Comparison of ENCODE assay signal across 20 cellular contexts in the genomic region with DNA sequence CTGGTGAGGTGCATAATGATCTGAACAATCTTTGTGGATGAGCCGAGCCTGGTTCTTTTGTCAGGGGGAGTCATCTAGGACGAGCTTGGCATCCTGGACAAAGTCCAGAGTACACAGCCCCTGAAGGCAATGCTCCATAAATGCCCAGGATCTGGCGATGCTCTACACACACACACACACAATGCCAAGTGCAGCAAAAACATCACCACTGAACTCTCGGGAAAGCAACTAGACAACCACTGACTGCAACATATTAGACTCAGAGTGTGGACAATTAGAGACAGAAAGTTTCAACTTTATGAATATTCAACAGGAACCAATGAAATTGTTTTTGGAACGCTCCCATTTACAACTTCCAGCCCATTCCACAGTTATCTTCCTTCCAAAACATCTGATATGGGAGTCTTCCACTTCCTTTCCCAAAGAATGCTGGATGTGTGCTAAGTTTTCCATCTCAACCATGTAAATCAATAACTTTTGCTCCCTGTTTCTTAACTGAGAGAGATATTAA.
DNase-seq lines count a peak whose midpoint lies in the region; ATAC-seq and TF ChIP-seq lines count a peak whose summit lies in the region.
"Had no signal": no experiment of that assay in that cellular context is flagged by ENCODE, and none has a peak within 500 bp of the region (broad histone marks: within the 10 kb centered on the region; RNA-seq: fewer than 3 reads in every experiment).

No MANE protein-coding gene starts in this region.

- H3K4me3 Mint-ChIP-seq in MCF 10A (ENCODE audit: unreplicated experiment): no peak overlapping the region
- H3K4me3 Mint-ChIP-seq in stimulated activated naive B cell treated with anti-CD40 and anti-IgM and Interleukin-4, amounts not matched to agents 10 μg/mL and 1 μg/mL and 100 μg/mL, for 72 hours: no peak overlapping the region
- H3K4me3 Mint-ChIP-seq: activated naive CD4-positive, alpha-beta T cell treated with anti-CD3 and anti-CD28 coated beads, Interleukin-2, amount 10 ng/mL, durations not matched to agents 7 days and 5 days; CD4-positive, CD25-positive, alpha-beta regulatory T cell had no signal

- H3K4me2 ChIP-seq in hepatocyte: peak overlapping the region; percentile 48
- H3K4me2 ChIP-seq: KMS-11 had no signal

- CTCF ChIA-PET in MCF 10A (lab: Yijun Ruan, JAX) (no interaction called here), Panc1 (lab: Charles Lee) (no interaction called here)

- intact Hi-C loops in breast epithelium (cut with DNase I; ENCODE audit: low total_unique reads): no loop called here
- intact Hi-C loops in MCF 10A (cut with micrococcal nuclease): no loop called here
- intact Hi-C loops in Panc1 (cut with micrococcal nuclease; ENCODE audit: unreplicated experiment): loop anchor here (10.0 kb wide), 1 partner anchor 186 kb away; no protein-coding TSS in a partner anchor

- no peak for TF ChIP-seq POLR2A in breast epithelium (IDR thresholded peaks at IDR 0.05)

- peak; percentile 62; the same call in 1 of the 2 replicates for ATAC-seq in Panc1
- no peak for ATAC-seq in thoracic aorta (ENCODE audit: insufficient number of reproducible peaks, low FRiP score, low read depth)
- no peak for ATAC-seq in GM18861 (IDR thresholded peaks at IDR 0.05; ENCODE audit: unreplicated experiment)
- ATAC-seq in stimulated activated naive B cell treated with anti-CD40 and anti-IgM and Interleukin-4, amounts not matched to agents 10 μg/mL and 1 μg/mL and 100 μg/mL, for 72 hours (replicated peaks): no peak

- H3K9me3 ChIP-seq in breast epithelium (no peaks in the 10 kb centered on the region), Panc1 (ENCODE audit: control insufficient read depth, insufficient read depth, low read depth, low read length) (no peaks in the 10 kb centered on the region), hepatocyte (ENCODE audit: low read depth) (no peaks in the 10 kb centered on the region), thoracic aorta (no peaks in the 10 kb centered on the region)
- H3K9me3 ChIP-seq: ovary had no signal

- no peak overlapping the region for H3K27ac Mint-ChIP-seq in MCF 10A (ENCODE audit: low read depth, unreplicated experiment)
- H3K27ac Mint-ChIP-seq in stimulated activated naive B cell treated with anti-CD40 and anti-IgM and Interleukin-4, amounts not matched to agents 10 μg/mL and 1 μg/mL and 100 μg/mL, for 72 hours: no peak overlapping the region
- H3K27ac Mint-ChIP-seq: activated naive CD4-positive, alpha-beta T cell treated with anti-CD3 and anti-CD28 coated beads, Interleukin-2, amount 10 ng/mL, durations not matched to agents 7 days and 5 days had no signal

- H3K36me3 Mint-ChIP-seq in MCF 10A (ENCODE audit: insufficient read depth, unreplicated experiment): no peaks in the 10 kb centered on the region
- peaks cover 0 to 2% of the 10 kb centered on the region in 2 donors for H3K36me3 Mint-ChIP-seq in stimulated activated naive B cell treated with anti-CD40 and anti-IgM and Interleukin-4, amounts not matched to agents 10 μg/mL and 1 μg/mL and 100 μg/mL, for 72 hours
- H3K36me3 Mint-ChIP-seq: activated naive CD4-positive, alpha-beta T cell treated with anti-CD3 and anti-CD28 coated beads, Interleukin-2, amount 10 ng/mL, durations not matched to agents 7 days and 5 days had no signal

- H3K9me3 Mint-ChIP-seq in MCF 10A (ENCODE audit: unreplicated experiment): no peaks in the 10 kb centered on the region
- H3K9me3 Mint-ChIP-seq in stimulated activated naive B cell treated with anti-CD40 and anti-IgM and Interleukin-4, amounts not matched to agents 10 μg/mL and 1 μg/mL and 100 μg/mL, for 72 hours: no peaks in the 10 kb centered on the region
- H3K9me3 Mint-ChIP-seq: activated naive CD4-positive, alpha-beta T cell treated with anti-CD3 and anti-CD28 coated beads, Interleukin-2, amount 10 ng/mL, durations not matched to agents 7 days and 5 days had no signal

- no peaks in the 10 kb centered on the region for H3K36me3 ChIP-seq in breast epithelium
- H3K36me3 ChIP-seq in Panc1 (ENCODE audit: control insufficient read depth, insufficient read depth, low read length): no peaks in the 10 kb centered on the region
- no peaks in the 10 kb centered on the region for H3K36me3 ChIP-seq in hepatocyte (replicated peaks; ENCODE audit: insufficient read depth, low read depth)
- no peaks in the 10 kb centered on the region for H3K36me3 ChIP-seq in thoracic aorta
- H3K36me3 ChIP-seq: ovary, WERI-Rb-1 had no signal

- TF ChIP-seq CTCF in breast epithelium (IDR thresholded peaks at IDR 0.05): no peak
- TF ChIP-seq CTCF in MCF 10A (IDR thresholded peaks at IDR 0.05; ENCODE audit: unreplicated experiment): no peak
- TF ChIP-seq CTCF in Panc1 (IDR thresholded peaks at IDR 0.05): no peak
- TF ChIP-seq CTCF in hepatocyte (IDR thresholded peaks at IDR 0.05; ENCODE audit: poor library complexity): no peak
- TF ChIP-seq CTCF in thoracic aorta (IDR thresholded peaks at IDR 0.05): no peak

- POLR2A ChIA-PET in MCF 10A (lab: Yijun Ruan, JAX): interaction anchor here (1.2 kb wide), 1 partner anchor 30 kb away, joined by 4 read pairs; no protein-coding TSS in a partner anchor
- POLR2A ChIA-PET in Panc1 (lab: Charles Lee): no interaction called here

- peaks cover 12% of the 10 kb centered on the region for H3K4me1 Mint-ChIP-seq in MCF 10A (ENCODE audit: insufficient read depth, unreplicated experiment)
- H3K4me1 Mint-ChIP-seq in stimulated activated naive B cell treated with anti-CD40 and anti-IgM and Interleukin-4, amounts not matched to agents 10 μg/mL and 1 μg/mL and 100 μg/mL, for 72 hours: peaks cover 9 to 30% of the 10 kb centered on the region in 2 donors
- H3K4me1 Mint-ChIP-seq: activated naive CD4-positive, alpha-beta T cell treated with anti-CD3 and anti-CD28 coated beads, Interleukin-2, amount 10 ng/mL, durations not matched to agents 7 days and 5 days had no signal

- BruUV-seq in MCF 10A (replicated peaks; lab: Mats Ljungman, UMichigan): no TSS peak
- BruUV-seq in Panc1 (replicated peaks; lab: Mats Ljungman, UMichigan): no TSS peak

- 25% methylated on average over 5 of the region's 5 CpGs for WGBS in hepatocyte (ENCODE audit: low lambda C conversion rate, missing lambda C conversion rate)

- H3K4me3 ChIP-seq in breast epithelium (no peak overlapping the region), Panc1 (ENCODE audit: low read depth in 2 of 2, low read length in 2 of 2) (no peak overlapping the region), hepatocyte (no peak overlapping the region), thoracic aorta (no peak overlapping the region)
- H3K4me3 ChIP-seq: ovary had no signal

- H3K27me3 ChIP-seq in breast epithelium (no peaks in the 10 kb centered on the region), Panc1 (ENCODE audit: control insufficient read depth, insufficient read depth, low read length) (no peaks in the 10 kb centered on the region), hepatocyte (no peaks in the 10 kb centered on the region), thoracic aorta (replicated peaks; ENCODE audit: insufficient read depth) (no peaks in the 10 kb centered on the region)
- H3K27me3 ChIP-seq: ovary had no signal

- peak overlapping the region; percentile 7 for H2AFZ ChIP-seq in hepatocyte

- H3K4me1 ChIP-seq in breast epithelium (peaks cover 0 to 3% of the 10 kb centered on the region in 2 donors), Panc1 (ENCODE audit: control insufficient read depth, insufficient read depth, low read length) (peaks cover 8% of the 10 kb centered on the region; the same call in 1 of the 2 replicates), hepatocyte (ENCODE audit: insufficient read depth) (peaks cover 25% of the 10 kb centered on the region), thoracic aorta (ENCODE audit: control insufficient read depth in 1 of 2, low read depth in 2 of 2) (peaks cover 19 to 45% of the 10 kb centered on the region in 2 donors)

- no peaks in the 10 kb centered on the region for H3K79me2 ChIP-seq in hepatocyte

- in situ Hi-C loops in Panc1 (cut with HindIII; ENCODE audit: low pct_unique_long_range_greater_than_20kb, low sequenced_read_pairs): no loop called here

- H3K27me3 Mint-ChIP-seq in MCF 10A (ENCODE audit: insufficient read depth, unreplicated experiment): no peaks in the 10 kb centered on the region
- no peaks in the 10 kb centered on the region for H3K27me3 Mint-ChIP-seq in stimulated activated naive B cell treated with anti-CD40 and anti-IgM and Interleukin-4, amounts not matched to agents 10 μg/mL and 1 μg/mL and 100 μg/mL, for 72 hours
- H3K27me3 Mint-ChIP-seq: CD4-positive, CD25-positive, alpha-beta regulatory T cell had no signal

- H3K9me2 ChIP-seq in hepatocyte (replicated peaks; ENCODE audit: insufficient read depth): no peaks in the 10 kb centered on the region

- H3K27ac ChIP-seq in breast epithelium (peak overlapping the region; percentile 48 to 52), Panc1 (ENCODE audit: low read length) (no peak overlapping the region), hepatocyte (peak overlapping the region; percentile 73), thoracic aorta (peak overlapping the region; percentile 79 to 86)
- H3K27ac ChIP-seq: KMS-11, ovary, WERI-Rb-1 had no signal

- DNase-seq in breast epithelium (ENCODE audit: low spot score in 2 of 2): peak in 1 of 2 donors; percentile 72
- no peak for DNase-seq in MCF 10A (ENCODE audit: unreplicated experiment)
- no peak for DNase-seq in Panc1 (ENCODE audit: low read depth, low spot score)
- DNase-seq in hepatocyte (ENCODE audit: low spot score): no peak
- DNase-seq in thoracic aorta (ENCODE audit: low spot score): no peak
- DNase-seq in SKM-1 treated with dmso at 0.1 percent for 144 hours (lab: John Stamatoyannopoulos, UW; ENCODE audit: unreplicated experiment): no peak
- no peak for DNase-seq in stimulated activated naive B cell treated with anti-CD40 and anti-IgM and Interleukin-4, amounts not matched to agents 10 μg/mL and 1 μg/mL and 100 μg/mL, for 72 hours
- DNase-seq: activated CD4-positive, alpha-beta T cell treated with anti-CD3 and anti-CD28 coated beads, Interleukin-2, amount 50 U/mL, for 48 hours; activated naive CD4-positive, alpha-beta T cell treated with anti-CD3 and anti-CD28 coated beads, Interleukin-2, amount 10 ng/mL, durations not matched to agents 7 days and 5 days; CD4-positive, CD25-positive, alpha-beta regulatory T cell; DMS53; NCI-H1105 treated with DMSO at 0.1 percent for 48 hours; NCI-H2171 treated with DMSO at 0.1 percent for 48 hours; ovary; small intestine; stimulated activated CD8-positive, alpha-beta memory T cell treated with anti-CD3 and anti-CD28 coated beads, Interleukin-4, amount 100 ng/mL, for 48 hours; T-helper 1 cell; WERI-Rb-1 had no signal

- no peaks in the 10 kb centered on the region for H4K20me1 ChIP-seq in hepatocyte (ENCODE audit: insufficient read depth, poor library complexity, severe bottlenecking)
